Comparison of ENCODE assay signal across 8 cellular contexts in genomic region chr1:33080373-33080772, GRCh38. TPM values are rescaled to one million over a fixed set of nuclear protein-coding genes. Genes with fewer than 3 reads are reported as not detected.
DNase-seq lines count a peak whose midpoint lies in the region; ATAC-seq and TF ChIP-seq lines count a peak whose summit lies in the region.

No MANE protein-coding gene starts in this region.

- DNase-seq in GM12865 (ENCODE audit: low read depth) (no peak), T-cell (no peak), fibroblast of the aortic adventitia (ENCODE audit: low read depth) (no peak), sigmoid colon (no peak), NCI-H226 (no peak), EL (no peak)

- intact Hi-C loops in sigmoid colon (cut with DNase I): loop anchor here (2.0 to 5.0 kb wide), 2 partner anchors 26 to 208 kb away; partner anchors contain the start of gene FNDC5

- WGBS in sigmoid colon, 2 donors: 50 to 63% methylated on average over 6 of the region's 6 CpGs

- TF ChIP-seq CTCF in GM12865 (IDR thresholded peaks at IDR 0.05; ENCODE audit: insufficient read depth, low read depth, low read length, missing control alignments) (no peak), fibroblast of the aortic adventitia (IDR thresholded peaks at IDR 0.05; ENCODE audit: insufficient read depth, low read length) (no peak), sigmoid colon (IDR thresholded peaks at IDR 0.05) (no peak)

- no peaks in the 10 kb centered on the region for H3K36me3 ChIP-seq in sigmoid colon

- H3K27me3 Mint-ChIP-seq in T-cell: no peaks in the 10 kb centered on the region

- ATAC-seq in T-cell (replicated peaks in 1 of 4) (no peak), GM18909 (IDR thresholded peaks at IDR 0.05; ENCODE audit: poor library complexity, unreplicated experiment) (no peak), GM18519 (IDR thresholded peaks at IDR 0.05; ENCODE audit: low FRiP score, unreplicated experiment) (no peak)

- TF ChIP-seq POLR2A in sigmoid colon (IDR thresholded peaks at IDR 0.05): no peak

- H3K27me3 ChIP-seq in sigmoid colon: no peaks in the 10 kb centered on the region

- no peaks in the 10 kb centered on the region for H3K9me3 Mint-ChIP-seq in T-cell

- CTCF ChIA-PET in T-cell (lab: Charles Lee): interaction anchor here in 1 of 2 donors (0.6 to 1.8 kb wide), 4 partner anchors 19 to 269 kb away, joined by 3 to 12 read pairs (median 4); no protein-coding TSS in a partner anchor

- H3K9me3 ChIP-seq in sigmoid colon: no peaks in the 10 kb centered on the region

- no peaks in the 10 kb centered on the region for H3K36me3 Mint-ChIP-seq in T-cell

- no peak for TF ChIP-seq EP300 in sigmoid colon (IDR thresholded peaks at IDR 0.05)

- H3K4me1 Mint-ChIP-seq in T-cell: peaks cover 22 to 38% (median 27%) of the 10 kb centered on the region in 3 donors

- H3K27ac Mint-ChIP-seq in T-cell: peak overlapping the region; percentile 55 to 70

- H3K4me3 ChIP-seq in GM12865 (ENCODE audit: low read depth, low read length): peak overlapping the region; percentile 61
- H3K4me3 ChIP-seq in fibroblast of the aortic adventitia (ENCODE audit: low read depth, low read length): peak overlapping the region; percentile 94
- peak overlapping the region; percentile 49 to 77 (median 64) for H3K4me3 ChIP-seq in sigmoid colon

- H3K4me1 ChIP-seq in sigmoid colon: peaks cover 0 to 21% (median 18%) of the 10 kb centered on the region in 4 donors

- peak overlapping the region in 2 of 4 donors; percentile 47 to 70 for H3K27ac ChIP-seq in sigmoid colon

- H3K4me3 Mint-ChIP-seq in T-cell: peak overlapping the region; percentile 77 to 84 (median 83)

- POLR2A ChIA-PET in T-cell (lab: Charles Lee): interaction anchor here (1.0 to 1.5 kb wide), 4 partner anchors 12 to 116 kb away, joined by 4 to 9 read pairs (median 4); partner anchors contain the start of gene RNF19B (in 1 of the 2)

RNA-seq across cellular contexts. Expression of gene AZIN2, which starts 0.6 kb away (rescaled TPM):
- total RNA-seq in T-cell: 10 to 100 TPM in 2 of 5 donors, 1 to 10 TPM in 3; 5.6 to 10.7 (median 9.7) TPM
- 3.9 and 8.1 TPM in 2 replicates for total RNA-seq in fibroblast of the aortic adventitia (ENCODE audit: low replicate concordance)
- total RNA-seq in sigmoid colon: 1 to 10 TPM; 1.1 to 2.5 (median 1.5) TPM
- 10 to 100 TPM in 2 of 3 donors, 1 to 10 TPM in 1; 3.6 to 30.9 (median 14.8) TPM for polyA plus RNA-seq in sigmoid colon

RNA-seq across cellular contexts. Expression of gene AK2, which starts 43.7 kb away (rescaled TPM):
- total RNA-seq in T-cell (10 to 100 TPM; 57.2 to 92.9 (median 81.9) TPM), fibroblast of the aortic adventitia (ENCODE audit: low replicate concordance) (155 and 373 TPM in 2 replicates), sigmoid colon (100 to 1,000 TPM in 2 of 4 donors, 10 to 100 TPM in 2; 79.6 to 190 (median 98.8) TPM)
- polyA plus RNA-seq in sigmoid colon: 100 to 1,000 TPM; 139 to 202 (median 158) TPM
